Comparison of ENCODE assay signal across 10 cellular contexts in genomic region chr1:19203440-19203839, GRCh38. TPM values are rescaled to one million over a fixed set of nuclear protein-coding genes. Genes with fewer than 3 reads are reported as not detected.
A peak's percentile ranks its signal among the peaks of the same experiment; 100 is the strongest.
DNase-seq lines count a peak whose midpoint lies in the region; ATAC-seq and TF ChIP-seq lines count a peak whose summit lies in the region.
"Had no signal": no experiment of that assay in that cellular context is flagged by ENCODE, and none has a peak within 500 bp of the region (broad histone marks: within the 10 kb centered on the region; RNA-seq: fewer than 3 reads in every experiment).

No MANE protein-coding gene starts in this region.

- H3K4me1 ChIP-seq in mucosa of descending colon (ENCODE audit: low read depth): peaks cover 25% of the 10 kb centered on the region
- H3K4me1 ChIP-seq in spleen: peaks cover 28 to 81% (median 56%) of the 10 kb centered on the region in 6 donors

- no peak for TF ChIP-seq CTCF in mucosa of descending colon (IDR thresholded peaks at IDR 0.05)
- no peak for TF ChIP-seq CTCF in spleen (IDR thresholded peaks at IDR 0.05 in 8 of 11, conservative IDR thresholded peaks at IDR 0.05 in 3 of 11)

- ATAC-seq in mucosa of descending colon: peak; percentile 40
- ATAC-seq in HG02642 (IDR thresholded peaks at IDR 0.05; ENCODE audit: poor library complexity, unreplicated experiment): no peak
- ATAC-seq in HG03342 (IDR thresholded peaks at IDR 0.05; ENCODE audit: unreplicated experiment): no peak

- peaks cover 3% of the 10 kb centered on the region for H3K36me3 ChIP-seq in mucosa of descending colon (ENCODE audit: low read depth)
- H3K36me3 ChIP-seq in spleen: peaks cover 12 to 46% (median 29%) of the 10 kb centered on the region in 6 donors

- TF ChIP-seq POLR2A in spleen (IDR thresholded peaks at IDR 0.05): no peak

- 79 to 85% (median 83%) methylated on average over 2 of the region's 2 CpGs for WGBS in spleen, 5 donors

- no peaks in the 10 kb centered on the region for H3K27me3 ChIP-seq in spleen (replicated peaks in 1 of 7)

- H3K9me3 ChIP-seq in mucosa of descending colon: no peaks in the 10 kb centered on the region
- no peaks in the 10 kb centered on the region for H3K9me3 ChIP-seq in spleen

- H3K27ac ChIP-seq in spleen: no peak overlapping the region
- H3K27ac ChIP-seq: WERI-Rb-1 had no signal

- DNase-seq in AG20443 (ENCODE audit: low spot score): peak; percentile 74
- DNase-seq in M059J (ENCODE audit: low read depth): peak; percentile 95
- DNase-seq in dermis blood vessel endothelial cell: peak; percentile 68
- DNase-seq in mucosa of descending colon: no peak
- no peak for DNase-seq in spleen
- DNase-seq in stimulated activated CD4-positive, alpha-beta T cell treated with anti-CD3 and anti-CD28 coated beads, Interleukin-4, amount 100 ng/mL, for 4 hours: no peak
- DNase-seq: activated naive CD4-positive, alpha-beta T cell treated with Interleukin-2 at 50 U/mL for 16 hours; WERI-Rb-1 had no signal

- intact Hi-C loops in mucosa of descending colon (cut with DNase I, micrococcal nuclease): loop anchor here in 1 of 2 donors (2.0 kb wide), 1 partner anchor 17 kb away; no protein-coding TSS in a partner anchor
- intact Hi-C loops in spleen (cut with DNase I; ENCODE audit: low total_unique reads): no loop called here

- H3K4me3 ChIP-seq in mucosa of descending colon: no peak overlapping the region
- no peak overlapping the region for H3K4me3 ChIP-seq in spleen

RNA-seq across cellular contexts. Expression of gene UBR4, which starts 6.6 kb away (rescaled TPM):
- total RNA-seq in M059J (2014; rRNA removed; shearing (Covaris generic)): 40.0 and 86.1 TPM in 2 replicates
- total RNA-seq in dermis blood vessel endothelial cell (95.1 and 172 TPM in 2 replicates), mucosa of descending colon (100 to 1,000 TPM; 108 to 159 (median 128) TPM), spleen (100 to 1,000 TPM; 141 to 177 (median 152) TPM)
- 100 to 1,000 TPM in 2 of 3 donors, 10 to 100 TPM in 1; 72.5 to 184 (median 128) TPM for polyA plus RNA-seq in spleen

RNA-seq across cellular contexts. Expression of gene EMC1, which starts 47.9 kb away (rescaled TPM):
- 118 and 120 TPM in 2 replicates for total RNA-seq in M059J (2014; rRNA removed; shearing (Covaris generic))
- total RNA-seq in dermis blood vessel endothelial cell: 51.6 and 83.9 TPM in 2 replicates
- 10 to 100 TPM; 37.7 to 42.3 (median 38.3) TPM for total RNA-seq in mucosa of descending colon
- total RNA-seq in spleen: 10 to 100 TPM; 20.9 to 45.6 (median 32.2) TPM
- 1 to 10 TPM; 5.1 to 9.7 (median 5.6) TPM for polyA plus RNA-seq in spleen

RNA-seq across cellular contexts. Expression of gene MRTO4, which starts 48.2 kb away (rescaled TPM):
- 34.9 and 35.0 TPM in 2 replicates for total RNA-seq in M059J (2014; rRNA removed; shearing (Covaris generic))
- total RNA-seq in dermis blood vessel endothelial cell (23.5 and 29.7 TPM in 2 replicates), mucosa of descending colon (10 to 100 TPM; 17.7 to 18.2 (median 18.1) TPM), spleen (10 to 100 TPM; 12.1 to 31.6 (median 20.7) TPM)
- polyA plus RNA-seq in spleen: 10 to 100 TPM; 41.3 to 44.1 (median 43.2) TPM

Comparison
In these comparisons a context has a peak if more than half of its experiments do, and no peak if none do; other contexts are left out.
1. DNase-seq: peak in AG20443 (single experiment), M059J (single experiment) and dermis blood vessel endothelial cell (single experiment); none in mucosa of descending colon (0 of 3), spleen (single experiment) and stimulated activated CD4-positive, alpha-beta T cell treated with anti-CD3 and anti-CD28 coated beads, Interleukin-4, amount 100 ng/mL, for 4 hours (0 of 2).